9 cellular contexts compared by ENCODE assay signal in genomic region chr21:31509108-31510017, GRCh38.
DNase-seq lines count a peak whose midpoint lies in the region; ATAC-seq, FAIRE-seq and TF ChIP-seq lines count a peak whose summit lies in the region.
"Had no signal": no experiment of that assay in that cellular context is flagged by ENCODE, and none has a peak within 500 bp of the region (broad histone marks: within the 10 kb centered on the region; RNA-seq: fewer than 3 reads in every experiment).

No MANE protein-coding gene starts in this region.

- peaks cover 37% of the 10 kb centered on the region for H3K4me1 Mint-ChIP-seq in activated B cell treated with CpG ODN at 0.5 μM for 24 hours

- POLR2A ChIA-PET in activated B cell treated with CpG ODN at 0.5 μM for 24 hours (lab: Charles Lee) = interaction anchor here (0.6 kb wide), 1 partner anchor 47 kb away, joined by 3 read pairs; no protein-coding TSS in a partner anchor

- TF ChIP-seq CTCF in activated B cell treated with CpG ODN at 0.5 μM for 24 hours (IDR thresholded peaks at IDR 0.05) = no peak
- peak; percentile 56 for TF ChIP-seq CTCF in bronchial epithelial cell (IDR thresholded peaks at IDR 0.05; ENCODE audit: insufficient read depth, low read length, severe bottlenecking)
- peak; percentile 28 for TF ChIP-seq CTCF in retinal pigment epithelial cell (conservative IDR thresholded peaks at IDR 0.05; ENCODE audit: low read depth, low read length)

- no peaks in the 10 kb centered on the region for H3K36me3 Mint-ChIP-seq in activated B cell treated with CpG ODN at 0.5 μM for 24 hours (ENCODE audit: low read depth)
- H3K36me3 Mint-ChIP-seq: naive B cell had no signal

- FAIRE-seq in bronchial epithelial cell (lab: Jason Lieb, UNC) = peak; percentile 81

- H3K36me3 ChIP-seq in bronchial epithelial cell (ENCODE audit: control insufficient read depth, insufficient read depth, low read length) = no peaks in the 10 kb centered on the region

- no peaks in the 10 kb centered on the region for H3K27me3 ChIP-seq in bronchial epithelial cell (ENCODE audit: control insufficient read depth, insufficient read depth, low read length)

- H3K4me3 ChIP-seq in bronchial epithelial cell (ENCODE audit: low read depth, low read length) (no peak overlapping the region), retinal pigment epithelial cell (ENCODE audit: low read length) (no peak overlapping the region)

- CTCF ChIA-PET in activated B cell treated with CpG ODN at 0.5 μM for 24 hours (lab: Charles Lee) = no interaction called here

- intact Hi-C loops in activated B cell treated with CpG ODN at 0.5 μM for 24 hours (cut with micrococcal nuclease) = loop anchor here (1.0 to 5.0 kb wide), 2 partner anchors 182 to 307 kb away; no protein-coding TSS in a partner anchor

- DNase-seq in COR-L47 (lab: John Stamatoyannopoulos, UW) (peak; percentile 74), LoVo (ENCODE audit: low spot score) (peak; percentile 31), activated B cell treated with CpG ODN at 0.5 μM for 24 hours (no peak), bronchial epithelial cell (ENCODE audit: low read depth) (peak; percentile 67), retinal pigment epithelial cell (ENCODE audit: low read depth) (no peak), NCI-H2227 treated with DMSO at 0.1 percent for 48 hours (lab: John Stamatoyannopoulos, UW) (no peak), DMS79 treated with DMSO at 0.1 percent for 48 hours (lab: John Stamatoyannopoulos, UW) (no peak)
- DNase-seq: naive B cell had no signal

- no peak overlapping the region for H3K4me3 Mint-ChIP-seq in activated B cell treated with CpG ODN at 0.5 μM for 24 hours

- H3K27ac Mint-ChIP-seq in activated B cell treated with CpG ODN at 0.5 μM for 24 hours = no peak overlapping the region

- ATAC-seq in GM21526 (IDR thresholded peaks at IDR 0.05; ENCODE audit: low FRiP score, unreplicated experiment) (peak; percentile 43), activated B cell treated with CpG ODN at 0.5 μM for 24 hours (ENCODE audit: low read depth) (peak; percentile 41)

- no peaks in the 10 kb centered on the region for H3K9me3 Mint-ChIP-seq in activated B cell treated with CpG ODN at 0.5 μM for 24 hours

- no peaks in the 10 kb centered on the region for H3K27me3 Mint-ChIP-seq in activated B cell treated with CpG ODN at 0.5 μM for 24 hours
- H3K27me3 Mint-ChIP-seq: naive B cell had no signal

Comparison
In these comparisons a context has a peak if more than half of its experiments do, and no peak if none do; other contexts are left out.
1. DNase-seq: peak in COR-L47 (single experiment), LoVo (single experiment) and bronchial epithelial cell (single experiment); none in activated B cell treated with CpG ODN at 0.5 μM for 24 hours (single experiment), retinal pigment epithelial cell (single experiment), NCI-H2227 treated with DMSO at 0.1 percent for 48 hours (single experiment) and DMS79 treated with DMSO at 0.1 percent for 48 hours (single experiment).